In the genomic region with DNA sequence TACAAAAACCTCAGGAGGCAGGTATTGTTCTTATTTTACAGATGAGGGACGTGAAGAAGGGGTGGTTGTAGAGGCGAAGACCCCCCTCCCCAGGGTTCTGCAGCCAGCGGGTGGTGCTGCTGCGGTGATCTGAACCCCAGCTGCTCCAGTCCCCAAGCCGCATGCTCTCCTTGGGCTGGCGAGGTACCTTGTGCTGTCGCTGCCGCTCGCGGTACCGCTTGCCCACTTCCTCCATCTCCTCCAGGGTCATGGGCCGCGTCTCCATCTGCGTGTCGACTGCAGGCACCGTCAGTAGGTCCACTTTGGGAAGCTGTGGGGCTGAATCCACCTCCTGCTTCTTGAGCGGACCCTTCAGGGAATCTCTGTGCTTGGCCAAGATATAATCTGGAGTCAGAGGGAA, we compare ENCODE assay signal across 31 cellular contexts.
"Had no signal": no experiment of that assay in that cellular context is flagged by ENCODE, and none has a peak within 500 bp of the region (broad histone marks: within the 10 kb centered on the region; RNA-seq: fewer than 3 reads in every experiment).

No MANE protein-coding gene starts in this region.

- H3K4me3 Mint-ChIP-seq: activated CD4-positive, alpha-beta memory T cell treated with anti-CD3 and anti-CD28 coated beads for 36 hours; activated CD4-positive, alpha-beta T cell treated with anti-CD3 and anti-CD28 coated beads for 36 hours; activated CD4-positive, alpha-beta T cell treated with anti-CD3 and anti-CD28 coated beads, Interleukin-2, amount 10 ng/mL, durations not matched to agents 24 days and 14 days; activated CD8-positive, alpha-beta memory T cell treated with anti-CD3 and anti-CD28 coated beads, Interleukin-2, amount 10 ng/mL, durations not matched to agents 7 days and 5 days; activated CD8-positive, alpha-beta T cell treated with anti-CD3 and anti-CD28 coated beads, Interleukin-2, amount 10 ng/mL, durations not matched to agents 7 days and 5 days; activated naive CD4-positive, alpha-beta T cell treated with anti-CD3 and anti-CD28 coated beads for 36 hours; activated naive CD4-positive, alpha-beta T cell treated with anti-CD3 and anti-CD28 coated beads, Interleukin-2, amount 50 U/mL, for 24 hours; activated naive CD8-positive, alpha-beta T cell treated with anti-CD3 and anti-CD28 coated beads for 36 hours; activated naive CD8-positive, alpha-beta T cell treated with anti-CD3 and anti-CD28 coated beads, Interleukin-2, amount 50 U/mL, for 24 hours; activated T-helper 1 cell treated with anti-CD3 and anti-CD28 coated beads, Interleukin-12 subunit alpha, Interleukin-12 subunit beta, Interleukin-2, Interleukin-4 antibody, amounts not matched to agents 30 ng/mL and 10 ng/mL and 1 ng/mL, durations not matched to agents 14 hours and 24 hours and 36 hours had no signal

- H3K27me3 ChIP-seq: adrenal gland, body of pancreas, colonic mucosa had no signal

- ATAC-seq: activated CD4-positive, alpha-beta T cell treated with anti-CD3 and anti-CD28 coated beads for 36 hours; activated CD8-positive, alpha-beta memory T cell treated with anti-CD3 and anti-CD28 coated beads, Interleukin-2, amount 10 ng/mL, durations not matched to agents 7 days and 5 days; activated CD8-positive, alpha-beta T cell treated with anti-CD3 and anti-CD28 coated beads, Interleukin-2, amount 10 ng/mL, durations not matched to agents 7 days and 5 days; activated naive CD8-positive, alpha-beta T cell treated with anti-CD3 and anti-CD28 coated beads, Interleukin-2, amount 50 U/mL, for 24 hours; body of pancreas had no signal

- H3K4me3 ChIP-seq: adrenal gland, body of pancreas, colonic mucosa had no signal

- H3K27ac Mint-ChIP-seq: activated CD4-positive, alpha-beta memory T cell treated with anti-CD3 and anti-CD28 coated beads for 36 hours; activated CD4-positive, alpha-beta T cell treated with anti-CD3 and anti-CD28 coated beads for 36 hours; activated CD4-positive, alpha-beta T cell treated with anti-CD3 and anti-CD28 coated beads, Interleukin-2, amount 10 ng/mL, durations not matched to agents 24 days and 14 days; activated CD8-positive, alpha-beta memory T cell treated with anti-CD3 and anti-CD28 coated beads, Interleukin-2, amount 10 ng/mL, durations not matched to agents 7 days and 5 days; activated CD8-positive, alpha-beta T cell treated with anti-CD3 and anti-CD28 coated beads, Interleukin-2, amount 10 ng/mL, durations not matched to agents 7 days and 5 days; activated naive CD4-positive, alpha-beta T cell treated with anti-CD3 and anti-CD28 coated beads for 36 hours; activated naive CD4-positive, alpha-beta T cell treated with anti-CD3 and anti-CD28 coated beads, Interleukin-2, amount 50 U/mL, for 24 hours; activated naive CD8-positive, alpha-beta T cell treated with anti-CD3 and anti-CD28 coated beads for 36 hours; activated naive CD8-positive, alpha-beta T cell treated with anti-CD3 and anti-CD28 coated beads, Interleukin-2, amount 50 U/mL, for 24 hours; activated T-helper 1 cell treated with anti-CD3 and anti-CD28 coated beads, Interleukin-12 subunit alpha, Interleukin-12 subunit beta, Interleukin-2, Interleukin-4 antibody, amounts not matched to agents 30 ng/mL and 10 ng/mL and 1 ng/mL, durations not matched to agents 14 hours and 24 hours and 36 hours; activated T-helper 2 cell treated with anti-CD3 and anti-CD28 coated beads, Interferon-gamma antibody, Interleukin-2, Interleukin-4, amounts not matched to agents 10 μg/mL and 5 μg/mL and 100 μg/mL, durations not matched to agents 14 hours and 24 hours and 36 hours had no signal

- H3K4me1 ChIP-seq: body of pancreas, colonic mucosa had no signal

- H3K4me1 Mint-ChIP-seq: activated CD4-positive, alpha-beta T cell treated with anti-CD3 and anti-CD28 coated beads for 36 hours; activated CD4-positive, alpha-beta T cell treated with anti-CD3 and anti-CD28 coated beads, Interleukin-2, amount 10 ng/mL, durations not matched to agents 24 days and 14 days; activated naive CD4-positive, alpha-beta T cell treated with anti-CD3 and anti-CD28 coated beads, Interleukin-2, amount 50 U/mL, for 24 hours; activated naive CD8-positive, alpha-beta T cell treated with anti-CD3 and anti-CD28 coated beads for 36 hours; activated naive CD8-positive, alpha-beta T cell treated with anti-CD3 and anti-CD28 coated beads, Interleukin-2, amount 50 U/mL, for 24 hours had no signal

- FAIRE-seq: endometrium, endothelial cell of umbilical vein, frontal cortex had no signal

- DNase-seq: activated CD4-positive, alpha-beta memory T cell treated with anti-CD3 and anti-CD28 coated beads for 36 hours; activated CD4-positive, alpha-beta T cell treated with anti-CD3 and anti-CD28 coated beads for 36 hours; activated CD4-positive, alpha-beta T cell treated with anti-CD3 and anti-CD28 coated beads, Interleukin-2, amount 10 ng/mL, durations not matched to agents 24 days and 14 days; activated CD4-positive, CD25-positive, alpha-beta regulatory T cell; activated CD4-positive, CD25-positive, alpha-beta regulatory T cell treated with anti-CD3 and anti-CD28 coated beads, Interleukin-2, amount 50 U/mL, for 72 hours; activated CD8-positive, alpha-beta memory T cell treated with anti-CD3 and anti-CD28 coated beads, Interleukin-2, amount 10 ng/mL, durations not matched to agents 7 days and 5 days; activated CD8-positive, alpha-beta memory T cell treated with anti-CD3 and anti-CD28 coated beads, Interleukin-2, amount 50 U/mL, for 4 hours; activated CD8-positive, alpha-beta T cell treated with anti-CD3 and anti-CD28 coated beads, Interleukin-2, amount 10 ng/mL, durations not matched to agents 7 days and 5 days; activated effector memory CD4-positive, alpha-beta T cell treated with anti-CD3 and anti-CD28 coated beads, Interleukin-2, amount 50 U/mL, for 16 hours; activated naive CD4-positive, alpha-beta T cell treated with anti-CD3 and anti-CD28 coated beads for 36 hours; activated naive CD8-positive, alpha-beta T cell treated with anti-CD3 and anti-CD28 coated beads for 36 hours; activated naive CD8-positive, alpha-beta T cell treated with anti-CD3 and anti-CD28 coated beads, Interleukin-2, amount 50 U/mL, for 24 hours; activated T-cell treated with anti-CD3 and anti-CD28 coated beads, Interleukin-2, amount 50 U/mL, for 1 hour; activated T-cell treated with anti-CD3 and anti-CD28 coated beads, Interleukin-2, amount 50 U/mL, for 48 hours; adrenal gland; amygdala; aorta; body of pancreas; central memory CD4-positive, alpha-beta T cell; cerebellar nuclear complex; colonic mucosa; effector CD8-positive, alpha-beta T cell; foreskin fibroblast; T-helper 2 cell had no signal

- H3K36me3 Mint-ChIP-seq: activated CD4-positive, alpha-beta memory T cell treated with anti-CD3 and anti-CD28 coated beads for 36 hours; activated CD8-positive, alpha-beta memory T cell treated with anti-CD3 and anti-CD28 coated beads, Interleukin-2, amount 10 ng/mL, durations not matched to agents 7 days and 5 days; activated naive CD4-positive, alpha-beta T cell treated with anti-CD3 and anti-CD28 coated beads, Interleukin-2, amount 50 U/mL, for 24 hours; activated naive CD8-positive, alpha-beta T cell treated with anti-CD3 and anti-CD28 coated beads for 36 hours had no signal

- H3K9me3 ChIP-seq: adrenal gland, body of pancreas, colonic mucosa had no signal

- H3K9me3 Mint-ChIP-seq: activated CD4-positive, alpha-beta memory T cell treated with anti-CD3 and anti-CD28 coated beads for 36 hours; activated CD4-positive, alpha-beta T cell treated with anti-CD3 and anti-CD28 coated beads, Interleukin-2, amount 10 ng/mL, durations not matched to agents 24 days and 14 days; activated naive CD4-positive, alpha-beta T cell treated with anti-CD3 and anti-CD28 coated beads for 36 hours; activated naive CD4-positive, alpha-beta T cell treated with anti-CD3 and anti-CD28 coated beads, Interleukin-2, amount 50 U/mL, for 24 hours; activated naive CD8-positive, alpha-beta T cell treated with anti-CD3 and anti-CD28 coated beads for 36 hours; activated naive CD8-positive, alpha-beta T cell treated with anti-CD3 and anti-CD28 coated beads, Interleukin-2, amount 50 U/mL, for 24 hours; activated T-helper 1 cell treated with anti-CD3 and anti-CD28 coated beads, Interleukin-12 subunit alpha, Interleukin-12 subunit beta, Interleukin-2, Interleukin-4 antibody, amounts not matched to agents 30 ng/mL and 10 ng/mL and 1 ng/mL, durations not matched to agents 14 hours and 24 hours and 36 hours; activated T-helper 2 cell treated with anti-CD3 and anti-CD28 coated beads, Interferon-gamma antibody, Interleukin-2, Interleukin-4, amounts not matched to agents 10 μg/mL and 5 μg/mL and 100 μg/mL, durations not matched to agents 14 hours and 24 hours and 36 hours had no signal

- H3K36me3 ChIP-seq: adrenal gland, colonic mucosa had no signal

- H3K27me3 Mint-ChIP-seq: activated CD4-positive, alpha-beta memory T cell treated with anti-CD3 and anti-CD28 coated beads for 36 hours; activated CD4-positive, alpha-beta T cell treated with anti-CD3 and anti-CD28 coated beads for 36 hours; activated naive CD4-positive, alpha-beta T cell treated with anti-CD3 and anti-CD28 coated beads, Interleukin-2, amount 50 U/mL, for 24 hours; activated naive CD8-positive, alpha-beta T cell treated with anti-CD3 and anti-CD28 coated beads for 36 hours; activated naive CD8-positive, alpha-beta T cell treated with anti-CD3 and anti-CD28 coated beads, Interleukin-2, amount 50 U/mL, for 24 hours had no signal

- H3K27ac ChIP-seq: adrenal gland, body of pancreas, colonic mucosa, epithelial cell of prostate had no signal
